16 cellular contexts compared by ENCODE assay signal in the genomic region with DNA sequence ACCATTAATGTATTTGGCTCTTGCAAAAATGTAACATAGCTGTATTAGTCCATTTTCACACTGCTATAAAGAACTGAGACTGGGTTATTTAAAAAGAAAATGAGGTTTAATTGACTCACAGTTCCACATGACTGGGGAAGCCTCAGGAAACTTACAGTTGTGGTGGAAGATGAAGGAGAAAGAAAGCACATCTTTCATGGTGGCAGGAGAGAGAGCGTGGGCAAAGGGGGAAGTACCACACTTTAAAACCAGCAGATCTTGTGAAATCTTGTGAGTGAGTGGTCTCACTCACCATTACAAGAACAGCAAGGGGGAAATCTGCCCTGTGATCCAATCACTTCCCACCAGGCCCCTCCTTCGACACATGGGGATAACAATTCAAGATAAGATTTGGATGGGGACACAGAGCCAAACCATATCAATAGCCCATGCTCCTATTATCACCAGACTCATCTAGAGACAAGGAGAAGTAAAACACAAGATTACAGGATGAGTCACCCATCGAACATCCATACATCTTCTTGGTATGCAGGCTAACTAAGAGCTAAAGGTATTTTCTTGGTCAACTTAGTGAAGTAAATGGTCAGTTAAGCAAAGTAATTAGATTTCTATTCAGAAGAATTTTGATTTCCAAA. TPM values are rescaled to one million over a fixed set of nuclear protein-coding genes. Genes with fewer than 3 reads are reported as not detected.
DNase-seq lines count a peak whose midpoint lies in the region; FAIRE-seq and TF ChIP-seq lines count a peak whose summit lies in the region.
"Had no signal": no experiment of that assay in that cellular context is flagged by ENCODE, and none has a peak within 500 bp of the region (broad histone marks: within the 10 kb centered on the region; RNA-seq: fewer than 3 reads in every experiment).

No MANE protein-coding gene starts in this region.

- peak; percentile 42 for DNase-seq in activated CD4-positive, alpha-beta memory T cell treated with anti-CD3 and anti-CD28 coated beads for 36 hours
- DNase-seq in activated CD4-positive, alpha-beta memory T cell treated with anti-CD3 and anti-CD28 coated beads, Interleukin-2, amount 10 ng/mL, durations not matched to agents 7 days and 5 days: no peak
- DNase-seq in HT1080 (ENCODE audit: low read depth) (peak; percentile 15), astrocyte (ENCODE audit: low read depth) (peak; percentile 78), kidney epithelial cell (ENCODE audit: low read depth) (peak; percentile 19), NCI-H1092 treated with DMSO at 0.1 percent for 48 hours (lab: John Stamatoyannopoulos, UW) (no peak), NCI-H187 treated with DMSO at 0.1 percent for 48 hours (lab: John Stamatoyannopoulos, UW) (no peak)
- no peak for DNase-seq in CD8-positive, alpha-beta memory T cell
- DNase-seq: activated CD4-positive, alpha-beta T cell treated with anti-CD3 and anti-CD28 coated beads for 4 hours; activated gamma-delta T cell; effector memory CD8-positive, alpha-beta T cell; NCI-H1694 treated with DMSO at 0.1 percent for 48 hours; thyroid gland had no signal

- H3K9me3 ChIP-seq in astrocyte (ENCODE audit: insufficient read depth, low read depth, low read length): no peaks in the 10 kb centered on the region
- no peaks in the 10 kb centered on the region for H3K9me3 ChIP-seq in CD8-positive, alpha-beta memory T cell (ENCODE audit: low read length)
- H3K9me3 ChIP-seq: gastroesophageal sphincter, thyroid gland had no signal

- TF ChIP-seq CTCF in astrocyte (IDR thresholded peaks at IDR 0.05; ENCODE audit: insufficient read depth, low read depth, low read length): no peak
- no peak for TF ChIP-seq CTCF in kidney epithelial cell (IDR thresholded peaks at IDR 0.05; ENCODE audit: insufficient read depth, low read length, poor library complexity, severe bottlenecking)

- H3K27ac Mint-ChIP-seq in activated CD4-positive, alpha-beta memory T cell treated with anti-CD3 and anti-CD28 coated beads for 36 hours: no peak overlapping the region
- H3K27ac Mint-ChIP-seq in activated CD4-positive, alpha-beta memory T cell treated with anti-CD3 and anti-CD28 coated beads, Interleukin-2, amount 10 ng/mL, durations not matched to agents 7 days and 5 days: no peak overlapping the region
- H3K27ac Mint-ChIP-seq in astrocyte (ENCODE audit: unreplicated experiment): peak overlapping the region; percentile 55
- H3K27ac Mint-ChIP-seq in CD8-positive, alpha-beta memory T cell: no peak overlapping the region
- H3K27ac Mint-ChIP-seq: effector memory CD8-positive, alpha-beta T cell; T-helper 1 cell treated with Interleukin-12 subunit alpha and Interleukin-12 subunit beta and Interleukin-4 antibody, amounts not matched to agents 30 μg/mL and 1 μg/mL, for 36 hours had no signal

- no peaks in the 10 kb centered on the region for H3K9me3 Mint-ChIP-seq in activated CD4-positive, alpha-beta memory T cell treated with anti-CD3 and anti-CD28 coated beads for 36 hours
- no peaks in the 10 kb centered on the region for H3K9me3 Mint-ChIP-seq in activated CD4-positive, alpha-beta memory T cell treated with anti-CD3 and anti-CD28 coated beads, Interleukin-2, amount 10 ng/mL, durations not matched to agents 7 days and 5 days
- no peaks in the 10 kb centered on the region for H3K9me3 Mint-ChIP-seq in astrocyte (ENCODE audit: unreplicated experiment)
- no peaks in the 10 kb centered on the region for H3K9me3 Mint-ChIP-seq in CD8-positive, alpha-beta memory T cell
- H3K9me3 Mint-ChIP-seq: effector memory CD8-positive, alpha-beta T cell; neural crest cell; T-helper 1 cell treated with Interleukin-12 subunit alpha and Interleukin-12 subunit beta and Interleukin-4 antibody, amounts not matched to agents 30 μg/mL and 1 μg/mL, for 36 hours had no signal

- peaks cover 2% of the 10 kb centered on the region for H3K27me3 Mint-ChIP-seq in activated CD4-positive, alpha-beta memory T cell treated with anti-CD3 and anti-CD28 coated beads for 36 hours
- peaks cover 2% of the 10 kb centered on the region for H3K27me3 Mint-ChIP-seq in activated CD4-positive, alpha-beta memory T cell treated with anti-CD3 and anti-CD28 coated beads, Interleukin-2, amount 10 ng/mL, durations not matched to agents 7 days and 5 days
- H3K27me3 Mint-ChIP-seq in astrocyte (ENCODE audit: low read depth, unreplicated experiment): peaks cover 3% of the 10 kb centered on the region
- H3K27me3 Mint-ChIP-seq in CD8-positive, alpha-beta memory T cell: peaks cover 5 to 9% of the 10 kb centered on the region in 2 donors

- H3K9ac ChIP-seq in astrocyte (ENCODE audit: low read length): no peak overlapping the region

- no peak overlapping the region for H3K4me3 Mint-ChIP-seq in activated CD4-positive, alpha-beta memory T cell treated with anti-CD3 and anti-CD28 coated beads for 36 hours
- no peak overlapping the region for H3K4me3 Mint-ChIP-seq in activated CD4-positive, alpha-beta memory T cell treated with anti-CD3 and anti-CD28 coated beads, Interleukin-2, amount 10 ng/mL, durations not matched to agents 7 days and 5 days
- H3K4me3 Mint-ChIP-seq in astrocyte (ENCODE audit: unreplicated experiment): no peak overlapping the region
- H3K4me3 Mint-ChIP-seq in CD8-positive, alpha-beta memory T cell: no peak overlapping the region
- H3K4me3 Mint-ChIP-seq: effector memory CD8-positive, alpha-beta T cell; neural crest cell; T-helper 1 cell treated with Interleukin-12 subunit alpha and Interleukin-12 subunit beta and Interleukin-4 antibody, amounts not matched to agents 30 μg/mL and 1 μg/mL, for 36 hours had no signal

- H3K27ac ChIP-seq in astrocyte (ENCODE audit: low read depth, low read length): no peak overlapping the region
- no peak overlapping the region for H3K27ac ChIP-seq in CD8-positive, alpha-beta memory T cell (ENCODE audit: low read depth, low read length)
- H3K27ac ChIP-seq: gastroesophageal sphincter, thyroid gland had no signal

- peaks cover 4% of the 10 kb centered on the region for H3K27me3 ChIP-seq in astrocyte (ENCODE audit: insufficient read depth, low read length)
- H3K27me3 ChIP-seq in kidney epithelial cell (ENCODE audit: control insufficient read depth, insufficient read depth, low read length): no peaks in the 10 kb centered on the region
- no peaks in the 10 kb centered on the region for H3K27me3 ChIP-seq in CD8-positive, alpha-beta memory T cell (ENCODE audit: insufficient read depth, low read length, poor library complexity, severe bottlenecking)
- H3K27me3 ChIP-seq: gastroesophageal sphincter, thyroid gland had no signal

- CTCF ChIA-PET in activated CD4-positive, alpha-beta memory T cell treated with anti-CD3 and anti-CD28 coated beads for 36 hours (lab: Charles Lee): interaction anchor here (0.7 to 1.3 kb wide), 3 partner anchors 17 to 579 kb away, joined by 3 to 4 read pairs (median 4); no protein-coding TSS in a partner anchor
- CTCF ChIA-PET in activated CD4-positive, alpha-beta memory T cell treated with anti-CD3 and anti-CD28 coated beads, Interleukin-2, amount 10 ng/mL, durations not matched to agents 7 days and 5 days (lab: Charles Lee): no interaction called here
- CTCF ChIA-PET in CD8-positive, alpha-beta memory T cell (lab: Charles Lee): no interaction called here

- FAIRE-seq in astrocyte (lab: Jason Lieb, UNC): no peak

- no peak overlapping the region for H3K4me2 ChIP-seq in astrocyte (ENCODE audit: low read length)

- no peaks in the 10 kb centered on the region for H4K20me1 ChIP-seq in astrocyte (ENCODE audit: insufficient read depth, low read length)

- POLR2A ChIA-PET in activated CD4-positive, alpha-beta memory T cell treated with anti-CD3 and anti-CD28 coated beads for 36 hours (lab: Charles Lee): no interaction called here
- POLR2A ChIA-PET in activated CD4-positive, alpha-beta memory T cell treated with anti-CD3 and anti-CD28 coated beads, Interleukin-2, amount 10 ng/mL, durations not matched to agents 7 days and 5 days (lab: Charles Lee): no interaction called here
- POLR2A ChIA-PET in CD8-positive, alpha-beta memory T cell (lab: Charles Lee): no interaction called here

- H3K4me3 ChIP-seq in astrocyte (ENCODE audit: insufficient read depth, low read depth, low read length) (no peak overlapping the region), kidney epithelial cell (ENCODE audit: low read depth, low read length) (no peak overlapping the region)
- no peak overlapping the region for H3K4me3 ChIP-seq in CD8-positive, alpha-beta memory T cell (ENCODE audit: low read length)
- H3K4me3 ChIP-seq: gastroesophageal sphincter, thyroid gland had no signal

- no peaks in the 10 kb centered on the region for H3K4me1 ChIP-seq in astrocyte (ENCODE audit: insufficient read depth, low read length)
- no peaks in the 10 kb centered on the region for H3K4me1 ChIP-seq in CD8-positive, alpha-beta memory T cell (ENCODE audit: insufficient read depth, low read length)
- H3K4me1 ChIP-seq: gastroesophageal sphincter, thyroid gland had no signal

- H3K79me2 ChIP-seq in astrocyte (ENCODE audit: insufficient read depth, low read length): no peaks in the 10 kb centered on the region

- H3K4me1 Mint-ChIP-seq in activated CD4-positive, alpha-beta memory T cell treated with anti-CD3 and anti-CD28 coated beads for 36 hours (ENCODE audit: low read depth): peaks cover 14% of the 10 kb centered on the region
- H3K4me1 Mint-ChIP-seq in activated CD4-positive, alpha-beta memory T cell treated with anti-CD3 and anti-CD28 coated beads, Interleukin-2, amount 10 ng/mL, durations not matched to agents 7 days and 5 days: peaks cover 29% of the 10 kb centered on the region
- peaks cover 11% of the 10 kb centered on the region for H3K4me1 Mint-ChIP-seq in astrocyte (ENCODE audit: low read depth, unreplicated experiment)
- peaks cover 0 to 3% (median 0%) of the 10 kb centered on the region in 3 donors for H3K4me1 Mint-ChIP-seq in CD8-positive, alpha-beta memory T cell
- H3K4me1 Mint-ChIP-seq: neural crest cell had no signal

- intact Hi-C loops in activated CD4-positive, alpha-beta memory T cell treated with anti-CD3 and anti-CD28 coated beads for 36 hours (cut with micrococcal nuclease): no loop called here

- H3K36me3 ChIP-seq in astrocyte (ENCODE audit: insufficient read depth, low read length): no peaks in the 10 kb centered on the region
- H3K36me3 ChIP-seq in kidney epithelial cell (ENCODE audit: control insufficient read depth, insufficient read depth, low read length): no peaks in the 10 kb centered on the region
- H3K36me3 ChIP-seq in CD8-positive, alpha-beta memory T cell (ENCODE audit: insufficient read depth, low read length): no peaks in the 10 kb centered on the region
- H3K36me3 ChIP-seq: gastroesophageal sphincter, thyroid gland had no signal

- H3K36me3 Mint-ChIP-seq in activated CD4-positive, alpha-beta memory T cell treated with anti-CD3 and anti-CD28 coated beads for 36 hours: no peaks in the 10 kb centered on the region
- no peaks in the 10 kb centered on the region for H3K36me3 Mint-ChIP-seq in activated CD4-positive, alpha-beta memory T cell treated with anti-CD3 and anti-CD28 coated beads, Interleukin-2, amount 10 ng/mL, durations not matched to agents 7 days and 5 days (ENCODE audit: low read depth)
- no peaks in the 10 kb centered on the region for H3K36me3 Mint-ChIP-seq in astrocyte (ENCODE audit: low read depth, unreplicated experiment)
- H3K36me3 Mint-ChIP-seq in CD8-positive, alpha-beta memory T cell: no peaks in the 10 kb centered on the region

- no peak overlapping the region for H2AFZ ChIP-seq in astrocyte (ENCODE audit: low read depth, low read length)

RNA-seq across cellular contexts. Expression of gene YAE1, which starts 55.3 kb away (rescaled TPM):
- total RNA-seq in activated CD4-positive, alpha-beta memory T cell treated with anti-CD3 and anti-CD28 coated beads for 36 hours: 1 to 10 TPM; 7.3 to 8.8 TPM
- total RNA-seq in activated CD4-positive, alpha-beta memory T cell treated with anti-CD3 and anti-CD28 coated beads, Interleukin-2, amount 10 ng/mL, durations not matched to agents 7 days and 5 days: 1 to 10 TPM; 8.4 to 9.3 TPM
- 39.8 and 55.4 TPM in 2 replicates for total RNA-seq in HT1080 (2014; rRNA removed; shearing (Covaris generic))
- polyA plus RNA-seq in HT1080 (2015; cell fraction: cytosol; rRNA removed): 21.9 and 22.9 TPM in 2 replicates
- 24.2 and 29.0 TPM in 2 replicates for polyA plus RNA-seq in HT1080 (2015; cell fraction: nucleus; rRNA removed)
- 24.7 and 27.8 TPM in 2 replicates for total RNA-seq in astrocyte
- total RNA-seq in kidney epithelial cell: 16.8 and 18.1 TPM in 2 replicates
- 10 to 100 TPM; 13.4 to 14.2 TPM for total RNA-seq in CD8-positive, alpha-beta memory T cell
- polyA plus RNA-seq in CD8-positive, alpha-beta memory T cell: 12.7 TPM

Comparison
In these comparisons a context has a peak if more than half of its experiments do, and no peak if none do; other contexts are left out.
1. DNase-seq: peak in activated CD4-positive, alpha-beta memory T cell treated with anti-CD3 and anti-CD28 coated beads for 36 hours (single experiment), HT1080 (single experiment), astrocyte (single experiment) and kidney epithelial cell (single experiment); none in activated CD4-positive, alpha-beta memory T cell treated with anti-CD3 and anti-CD28 coated beads, Interleukin-2, amount 10 ng/mL, durations not matched to agents 7 days and 5 days (single experiment), NCI-H1092 treated with DMSO at 0.1 percent for 48 hours (single experiment), CD8-positive, alpha-beta memory T cell (0 of 5) and NCI-H187 treated with DMSO at 0.1 percent for 48 hours (single experiment).